In the genomic region with DNA sequence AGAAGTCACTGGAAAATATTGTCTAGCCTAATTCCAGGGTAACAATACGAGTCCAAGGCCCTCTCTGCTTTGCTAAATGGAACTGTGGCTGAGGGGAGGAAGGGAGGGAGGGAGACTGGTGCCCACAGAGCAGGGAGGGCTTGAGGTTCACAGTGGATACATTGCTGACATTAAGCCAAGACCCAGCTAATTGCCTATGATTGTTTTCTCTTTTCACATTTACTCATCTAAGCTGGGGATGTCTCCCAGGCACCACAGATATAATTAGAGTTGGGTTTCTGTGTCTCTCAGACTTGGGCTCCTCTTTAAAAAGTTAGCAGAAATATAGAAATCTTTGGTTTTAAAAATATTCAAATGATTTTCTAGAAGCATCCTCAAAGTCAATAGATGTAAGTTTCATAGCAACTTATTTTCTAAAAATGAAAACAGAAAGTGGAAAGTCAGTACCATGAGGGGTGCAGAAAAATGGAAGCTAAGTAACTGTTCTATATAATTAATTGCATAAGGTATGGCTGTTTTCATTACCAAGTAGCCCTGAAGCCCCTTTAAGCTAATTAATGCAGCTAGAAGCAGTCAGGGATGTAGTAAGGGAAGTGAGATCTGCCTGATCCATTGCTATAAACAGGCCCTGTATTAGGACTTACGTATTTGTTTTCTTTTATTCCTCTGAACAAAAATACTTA, we compare ENCODE assay signal across 16 cellular contexts.
A peak's percentile ranks its signal among the peaks of the same experiment; 100 is the strongest.
DNase-seq lines count a peak whose midpoint lies in the region; ATAC-seq lines count a peak whose summit lies in the region.
"Had no signal": no experiment of that assay in that cellular context is flagged by ENCODE, and none has a peak within 500 bp of the region (broad histone marks: within the 10 kb centered on the region; RNA-seq: fewer than 3 reads in every experiment).

No MANE protein-coding gene starts in this region.

- H3K27me3 Mint-ChIP-seq in stimulated activated naive B cell treated with anti-CD40 and anti-IgM and Interleukin-4, amounts not matched to agents 10 μg/mL and 1 μg/mL and 100 μg/mL, for 72 hours: peaks cover 5 to 10% of the 10 kb centered on the region in 2 donors

- H3K36me3 Mint-ChIP-seq in stimulated activated naive B cell treated with anti-CD40 and anti-IgM and Interleukin-4, amounts not matched to agents 10 μg/mL and 1 μg/mL and 100 μg/mL, for 72 hours: no peaks in the 10 kb centered on the region

- no peak overlapping the region for H3K27ac Mint-ChIP-seq in stimulated activated naive B cell treated with anti-CD40 and anti-IgM and Interleukin-4, amounts not matched to agents 10 μg/mL and 1 μg/mL and 100 μg/mL, for 72 hours
- H3K27ac Mint-ChIP-seq: activated CD8-positive, alpha-beta T cell treated with anti-CD3 and anti-CD28 coated beads, Interleukin-2, amount 10 ng/mL, durations not matched to agents 7 days and 5 days; activated naive CD8-positive, alpha-beta T cell treated with anti-CD3 and anti-CD28 coated beads, Interleukin-2, amount 50 U/mL, for 24 hours had no signal

- ATAC-seq in HG02571 (IDR thresholded peaks at IDR 0.05; ENCODE audit: unreplicated experiment): peak; percentile 51
- ATAC-seq in HG03196 (IDR thresholded peaks at IDR 0.05; ENCODE audit: unreplicated experiment): peak; percentile 43
- peak; percentile 79 for ATAC-seq in stimulated activated naive B cell treated with anti-CD40 and anti-IgM and Interleukin-4, amounts not matched to agents 10 μg/mL and 1 μg/mL and 100 μg/mL, for 72 hours (replicated peaks)
- ATAC-seq: activated CD8-positive, alpha-beta T cell treated with anti-CD3 and anti-CD28 coated beads, Interleukin-2, amount 10 ng/mL, durations not matched to agents 7 days and 5 days; activated naive CD8-positive, alpha-beta T cell treated with anti-CD3 and anti-CD28 coated beads, Interleukin-2, amount 50 U/mL, for 24 hours; foreskin keratinocyte had no signal

- H3K4me1 Mint-ChIP-seq in stimulated activated naive B cell treated with anti-CD40 and anti-IgM and Interleukin-4, amounts not matched to agents 10 μg/mL and 1 μg/mL and 100 μg/mL, for 72 hours: no peaks in the 10 kb centered on the region
- H3K4me1 Mint-ChIP-seq: activated naive CD8-positive, alpha-beta T cell treated with anti-CD3 and anti-CD28 coated beads, Interleukin-2, amount 50 U/mL, for 24 hours had no signal

- H3K9me3 Mint-ChIP-seq in stimulated activated naive B cell treated with anti-CD40 and anti-IgM and Interleukin-4, amounts not matched to agents 10 μg/mL and 1 μg/mL and 100 μg/mL, for 72 hours: no peaks in the 10 kb centered on the region
- H3K9me3 Mint-ChIP-seq: activated naive CD8-positive, alpha-beta T cell treated with anti-CD3 and anti-CD28 coated beads, Interleukin-2, amount 50 U/mL, for 24 hours had no signal

- DNase-seq in NCI-H526 treated with DMSO at 0.1 percent for 48 hours (lab: John Stamatoyannopoulos, UW): peak; percentile 16
- no peak for DNase-seq in NCI-H526 (lab: John Stamatoyannopoulos, UW)
- no peak for DNase-seq in stimulated activated naive B cell treated with anti-CD40 and anti-IgM and Interleukin-4, amounts not matched to agents 10 μg/mL and 1 μg/mL and 100 μg/mL, for 72 hours
- no peak for DNase-seq in activated CD8-positive, alpha-beta memory T cell treated with anti-CD3 and anti-CD28 coated beads, Interleukin-2, amount 50 U/mL, for 4 hours
- no peak for DNase-seq in inferior parietal cortex (ENCODE audit: extremely low spot score)
- DNase-seq in HCEC 1CT: no peak
- DNase-seq: 8988T; activated CD8-positive, alpha-beta T cell treated with anti-CD3 and anti-CD28 coated beads, Interleukin-2, amount 10 ng/mL, durations not matched to agents 7 days and 5 days; activated naive CD8-positive, alpha-beta T cell treated with anti-CD3 and anti-CD28 coated beads, Interleukin-2, amount 50 U/mL, for 24 hours; DMS153; dorsolateral prefrontal cortex; left ventricle myocardium inferior; stimulated activated CD4-positive, alpha-beta T cell treated with anti-CD3 and anti-CD28 coated beads, Interleukin-4, amount 100 ng/mL, for 4 hours had no signal

- no peak overlapping the region for H3K4me3 Mint-ChIP-seq in stimulated activated naive B cell treated with anti-CD40 and anti-IgM and Interleukin-4, amounts not matched to agents 10 μg/mL and 1 μg/mL and 100 μg/mL, for 72 hours
- H3K4me3 Mint-ChIP-seq: activated CD8-positive, alpha-beta T cell treated with anti-CD3 and anti-CD28 coated beads, Interleukin-2, amount 10 ng/mL, durations not matched to agents 7 days and 5 days; activated naive CD8-positive, alpha-beta T cell treated with anti-CD3 and anti-CD28 coated beads, Interleukin-2, amount 50 U/mL, for 24 hours had no signal
